In genomic region chr12:69987453-69988102, GRCh38 we compare ENCODE assay signal across 9 cellular contexts.
DNase-seq lines count a peak whose midpoint lies in the region; ATAC-seq, FAIRE-seq and TF ChIP-seq lines count a peak whose summit lies in the region.
"Had no signal": no experiment of that assay in that cellular context is flagged by ENCODE, and none has a peak within 500 bp of the region (broad histone marks: within the 10 kb centered on the region; RNA-seq: fewer than 3 reads in every experiment).

No MANE protein-coding gene starts in this region.

- no peaks in the 10 kb centered on the region for H3K9me3 Mint-ChIP-seq in activated CD4-positive, alpha-beta T cell treated with anti-CD3 and anti-CD28 coated beads, Interleukin-2, amount 10 ng/mL, durations not matched to agents 24 days and 14 days
- peaks cover 5% of the 10 kb centered on the region for H3K9me3 Mint-ChIP-seq in activated T-helper 1 cell treated with anti-CD3 and anti-CD28 coated beads, Interleukin-12 subunit alpha, Interleukin-12 subunit beta, Interleukin-2, Interleukin-4 antibody, amounts not matched to agents 30 ng/mL and 10 ng/mL and 1 ng/mL, durations not matched to agents 14 hours and 24 hours and 36 hours

- H3K4me1 Mint-ChIP-seq in activated CD4-positive, alpha-beta T cell treated with anti-CD3 and anti-CD28 coated beads, Interleukin-2, amount 10 ng/mL, durations not matched to agents 24 days and 14 days: no peaks in the 10 kb centered on the region
- H3K4me1 Mint-ChIP-seq in activated T-helper 1 cell treated with anti-CD3 and anti-CD28 coated beads, Interleukin-12 subunit alpha, Interleukin-12 subunit beta, Interleukin-2, Interleukin-4 antibody, amounts not matched to agents 30 ng/mL and 10 ng/mL and 1 ng/mL, durations not matched to agents 14 hours and 24 hours and 36 hours (ENCODE audit: low read depth): no peaks in the 10 kb centered on the region

- peaks cover 10 to 20% of the 10 kb centered on the region in 2 donors for H3K4me1 ChIP-seq in adrenal gland (replicated peaks in 1 of 2)
- H3K4me1 ChIP-seq in small intestine (ENCODE audit: control insufficient read depth in 2 of 2, insufficient read depth in 1 of 2, low read depth in 1 of 2, low read length in 1 of 2): peaks cover 2 to 6% of the 10 kb centered on the region in 2 donors

- H3K36me3 ChIP-seq in adrenal gland (replicated peaks in 1 of 2) (no peaks in the 10 kb centered on the region), small intestine (ENCODE audit: control insufficient read depth in 2 of 2, insufficient read depth in 2 of 2, low read length in 2 of 2) (no peaks in the 10 kb centered on the region)

- ATAC-seq in left ventricle myocardium superior (peak; percentile 92), HG03196 (IDR thresholded peaks at IDR 0.05; ENCODE audit: unreplicated experiment) (no peak)
- ATAC-seq: Panc1 had no signal

- H3K4me3 ChIP-seq in HFF-Myc (replicated peaks; ENCODE audit: low read depth, low read length) (no peak overlapping the region), adrenal gland (peak overlapping the region in 2 of 4 donors; percentile 24 to 30), small intestine (ENCODE audit: low read depth in 1 of 2, low read length in 2 of 2) (no peak overlapping the region)

- 6 to 11% (median 7%) methylated on average over 2 of the region's 2 CpGs for WGBS in adrenal gland, 4 donors
- WGBS in small intestine, 3 donors: 8 to 19% (median 18%) methylated on average over 2 of the region's 2 CpGs

- H3K36me3 Mint-ChIP-seq in activated CD4-positive, alpha-beta T cell treated with anti-CD3 and anti-CD28 coated beads, Interleukin-2, amount 10 ng/mL, durations not matched to agents 24 days and 14 days (ENCODE audit: low read depth): no peaks in the 10 kb centered on the region
- no peaks in the 10 kb centered on the region for H3K36me3 Mint-ChIP-seq in activated T-helper 1 cell treated with anti-CD3 and anti-CD28 coated beads, Interleukin-12 subunit alpha, Interleukin-12 subunit beta, Interleukin-2, Interleukin-4 antibody, amounts not matched to agents 30 ng/mL and 10 ng/mL and 1 ng/mL, durations not matched to agents 14 hours and 24 hours and 36 hours (ENCODE audit: low read depth)

- H3K27ac ChIP-seq in adrenal gland (peak overlapping the region; percentile 35 to 80 (median 77)), small intestine (ENCODE audit: low read depth in 1 of 2, low read length in 1 of 2) (peak overlapping the region in 1 of 2 donors; percentile 61)

- DNase-seq in HFF-Myc (ENCODE audit: extremely low read depth, low read depth) (peak; percentile 85), adrenal gland (peak in 6 of 7 donors; percentile 37 to 86 (median 70)), left ventricle myocardium superior (no peak), small intestine (peak; percentile 92), NCI-H128 (lab: John Stamatoyannopoulos, UW; ENCODE audit: unreplicated experiment) (no peak)
- DNase-seq in activated CD4-positive, alpha-beta T cell treated with anti-CD3 and anti-CD28 coated beads, Interleukin-2, amount 10 ng/mL, durations not matched to agents 24 days and 14 days: no peak
- no peak for DNase-seq in activated T-helper 1 cell treated with anti-CD3 and anti-CD28 coated beads, Interleukin-12 subunit alpha, Interleukin-12 subunit beta, Interleukin-2, Interleukin-4 antibody, amounts not matched to agents 30 ng/mL and 10 ng/mL and 1 ng/mL, durations not matched to agents 14 hours and 24 hours and 36 hours (ENCODE audit: low spot score)

- FAIRE-seq in small intestine (lab: Jason Lieb, UNC): peak; percentile 15

- no peaks in the 10 kb centered on the region for H3K27me3 ChIP-seq in adrenal gland
- H3K27me3 ChIP-seq in small intestine (ENCODE audit: control insufficient read depth in 2 of 2, insufficient read depth in 2 of 2, low read length in 2 of 2): no peaks in the 10 kb centered on the region

- peak in 1 of 2 donors; percentile 35 for TF ChIP-seq POLR2A in adrenal gland (IDR thresholded peaks at IDR 0.05)

- no peak overlapping the region for H3K27ac Mint-ChIP-seq in activated CD4-positive, alpha-beta T cell treated with anti-CD3 and anti-CD28 coated beads, Interleukin-2, amount 10 ng/mL, durations not matched to agents 24 days and 14 days
- H3K27ac Mint-ChIP-seq in activated T-helper 1 cell treated with anti-CD3 and anti-CD28 coated beads, Interleukin-12 subunit alpha, Interleukin-12 subunit beta, Interleukin-2, Interleukin-4 antibody, amounts not matched to agents 30 ng/mL and 10 ng/mL and 1 ng/mL, durations not matched to agents 14 hours and 24 hours and 36 hours: no peak overlapping the region

- intact Hi-C loops in adrenal gland (cut with DNase I) (no loop called here), left ventricle myocardium superior (cut with micrococcal nuclease) (no loop called here)
- intact Hi-C loops in activated CD4-positive, alpha-beta T cell treated with anti-CD3 and anti-CD28 coated beads, Interleukin-2, amount 10 ng/mL, durations not matched to agents 24 days and 14 days (cut with micrococcal nuclease): no loop called here
- intact Hi-C loops in activated T-helper 1 cell treated with anti-CD3 and anti-CD28 coated beads, Interleukin-12 subunit alpha, Interleukin-12 subunit beta, Interleukin-2, Interleukin-4 antibody, amounts not matched to agents 30 ng/mL and 10 ng/mL and 1 ng/mL, durations not matched to agents 14 hours and 24 hours and 36 hours (cut with micrococcal nuclease): no loop called here

- H3K9me3 ChIP-seq in adrenal gland (replicated peaks in 1 of 3): no peaks in the 10 kb centered on the region
- H3K9me3 ChIP-seq in small intestine (ENCODE audit: control insufficient read depth, low read depth): no peaks in the 10 kb centered on the region

- TF ChIP-seq CTCF in HFF-Myc (IDR thresholded peaks at IDR 0.05; ENCODE audit: low read depth, low read length, missing control alignments): no peak
- TF ChIP-seq CTCF in adrenal gland (IDR thresholded peaks at IDR 0.05): no peak

- H3K4me3 Mint-ChIP-seq in activated CD4-positive, alpha-beta T cell treated with anti-CD3 and anti-CD28 coated beads, Interleukin-2, amount 10 ng/mL, durations not matched to agents 24 days and 14 days: no peak overlapping the region
- no peak overlapping the region for H3K4me3 Mint-ChIP-seq in activated T-helper 1 cell treated with anti-CD3 and anti-CD28 coated beads, Interleukin-12 subunit alpha, Interleukin-12 subunit beta, Interleukin-2, Interleukin-4 antibody, amounts not matched to agents 30 ng/mL and 10 ng/mL and 1 ng/mL, durations not matched to agents 14 hours and 24 hours and 36 hours

- H3K27me3 Mint-ChIP-seq in activated CD4-positive, alpha-beta T cell treated with anti-CD3 and anti-CD28 coated beads, Interleukin-2, amount 10 ng/mL, durations not matched to agents 24 days and 14 days: no peaks in the 10 kb centered on the region
- H3K27me3 Mint-ChIP-seq in activated T-helper 1 cell treated with anti-CD3 and anti-CD28 coated beads, Interleukin-12 subunit alpha, Interleukin-12 subunit beta, Interleukin-2, Interleukin-4 antibody, amounts not matched to agents 30 ng/mL and 10 ng/mL and 1 ng/mL, durations not matched to agents 14 hours and 24 hours and 36 hours (ENCODE audit: insufficient read depth): no peaks in the 10 kb centered on the region

Comparison
In these comparisons a context has a peak if more than half of its experiments do, and no peak if none do; other contexts are left out.
1. DNase-seq: peak in HFF-Myc (single experiment), adrenal gland (6 of 7) and small intestine (single experiment); none in left ventricle myocardium superior (single experiment), activated CD4-positive, alpha-beta T cell treated with anti-CD3 and anti-CD28 coated beads, Interleukin-2, amount 10 ng/mL, durations not matched to agents 24 days and 14 days (single experiment), NCI-H128 (single experiment) and activated T-helper 1 cell treated with anti-CD3 and anti-CD28 coated beads, Interleukin-12 subunit alpha, Interleukin-12 subunit beta, Interleukin-2, Interleukin-4 antibody, amounts not matched to agents 30 ng/mL and 10 ng/mL and 1 ng/mL, durations not matched to agents 14 hours and 24 hours and 36 hours (single experiment).